ENCODE assay signal across 9 cellular contexts in the genomic region with DNA sequence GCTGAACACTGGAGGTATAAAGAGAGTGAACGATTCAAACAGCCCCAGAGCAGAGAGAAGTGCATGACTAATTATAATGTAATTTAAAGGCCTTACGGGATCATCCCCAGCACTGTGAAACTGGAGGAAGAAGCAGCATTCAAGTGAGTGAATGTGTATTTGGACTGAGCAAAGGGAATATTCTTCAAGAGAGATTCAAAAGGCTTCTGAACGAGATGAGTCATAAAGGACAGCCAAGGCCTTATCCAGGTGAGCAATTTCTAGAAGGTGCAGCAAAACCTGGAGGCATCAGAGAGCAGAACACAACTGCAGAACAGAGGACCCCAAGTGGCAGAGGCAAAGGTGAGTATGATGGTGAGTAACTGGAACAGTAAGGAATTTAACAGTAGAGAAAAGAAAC.
DNase-seq lines count a peak whose midpoint lies in the region; ATAC-seq, FAIRE-seq and TF ChIP-seq lines count a peak whose summit lies in the region.
"Had no signal": no experiment of that assay in that cellular context is flagged by ENCODE, and none has a peak within 500 bp of the region (broad histone marks: within the 10 kb centered on the region; RNA-seq: fewer than 3 reads in every experiment).

No MANE protein-coding gene starts in this region.

- H3F3A ChIP-seq in SK-N-SH (replicated peaks; ENCODE audit: insufficient read depth) = peaks cover 17% of the 10 kb centered on the region

- ATAC-seq in GM18520 (IDR thresholded peaks at IDR 0.05; ENCODE audit: unreplicated experiment) = peak; percentile 25
- peak; percentile 38 for ATAC-seq in GM21737 (IDR thresholded peaks at IDR 0.05; ENCODE audit: unreplicated experiment)

- 85% methylated on average over 3 of the region's 3 CpGs for WGBS in SK-N-SH (ENCODE audit: low lambda C conversion rate)

- H3K9me3 ChIP-seq in keratinocyte (ENCODE audit: control insufficient read depth, low read depth, low read length) = no peaks in the 10 kb centered on the region
- H3K9me3 ChIP-seq in uterus = no peaks in the 10 kb centered on the region
- no peaks in the 10 kb centered on the region for H3K9me3 ChIP-seq in SK-N-SH

- TF ChIP-seq CTCF in keratinocyte (optimal IDR thresholded peaks at IDR 0.05 in 1 of 3, IDR thresholded peaks at IDR 0.05 in 1 of 3, conservative IDR thresholded peaks at IDR 0.05 in 1 of 3; ENCODE audit: extremely low read depth in 1 of 3, insufficient read depth in 2 of 3, low read length in 3 of 3) = peak in 1 of 3 experiments; percentile 8
- TF ChIP-seq CTCF in uterus (IDR thresholded peaks at IDR 0.05) = no peak
- no peak for TF ChIP-seq CTCF in SK-N-SH (IDR thresholded peaks at IDR 0.05)

- H3K27ac ChIP-seq in keratinocyte (ENCODE audit: control insufficient read depth, insufficient read depth, low read length) (peak overlapping the region; percentile 58), uterus (no peak overlapping the region), SK-N-SH (ENCODE audit: low read depth in 2 of 2, low read length in 1 of 2) (no peak overlapping the region)

- H3K4me2 ChIP-seq in keratinocyte (ENCODE audit: control insufficient read depth, extremely low read depth, insufficient read depth, low read depth, low read length) = peak overlapping the region; percentile 23
- H3K4me2 ChIP-seq in SK-N-SH = no peak overlapping the region

- H3K27me3 ChIP-seq in keratinocyte (ENCODE audit: control insufficient read depth, extremely low read depth, insufficient read depth, low read length) (no peaks in the 10 kb centered on the region), uterus (no peaks in the 10 kb centered on the region), SK-N-SH (ENCODE audit: insufficient read depth) (no peaks in the 10 kb centered on the region)

- POLR2A ChIA-PET in SK-N-SH (lab: Yijun Ruan, JAX) = no interaction called here

- H3K36me3 ChIP-seq in keratinocyte (ENCODE audit: control insufficient read depth in 2 of 2, extremely low read depth in 1 of 2, insufficient read depth in 2 of 2, low read length in 2 of 2) (no peaks in the 10 kb centered on the region), uterus (peaks cover 0 to 4% of the 10 kb centered on the region in 2 donors), SK-N-SH (replicated peaks in 1 of 2; ENCODE audit: control insufficient read depth in 1 of 2, insufficient read depth in 2 of 2, low read length in 1 of 2) (peaks cover 31 to 69% of the 10 kb centered on the region in 2 experiments)

- CTCF ChIA-PET in SK-N-SH (lab: Yijun Ruan, JAX) = no interaction called here

- H3K79me2 ChIP-seq in keratinocyte (ENCODE audit: control insufficient read depth, insufficient read depth, low read length) (no peaks in the 10 kb centered on the region), SK-N-SH (ENCODE audit: insufficient read depth) (no peaks in the 10 kb centered on the region; the same call in 1 of the 2 replicates)

- H3K4me3 ChIP-seq in keratinocyte (ENCODE audit: control insufficient read depth in 2 of 3, extremely low read depth in 1 of 3, insufficient read depth in 2 of 3, low read depth in 1 of 3, low read length in 3 of 3) (peak overlapping the region in 1 of 3 experiments; percentile 14), uterus (no peak overlapping the region), SK-N-SH (ENCODE audit: low read depth in 2 of 2, low read length in 1 of 2) (no peak overlapping the region)

- dilution Hi-C loops in keratinocyte (cut with MboI; ENCODE audit: extremely low pct_ligation_motif_present, low sequenced_read_pairs) = no loop called here

- H3K9me2 ChIP-seq in SK-N-SH = 0 out of 2 replicates have a peak, but pooled peaks cover 5% of the 10 kb centered on the region

- H3K4me1 ChIP-seq in keratinocyte (ENCODE audit: control insufficient read depth, extremely low read depth, insufficient read depth, low read length) (peaks cover 18% of the 10 kb centered on the region), uterus (peaks cover 0 to 3% of the 10 kb centered on the region in 2 donors), SK-N-SH (ENCODE audit: control insufficient read depth in 1 of 2, insufficient read depth in 2 of 2, low read depth in 1 of 2, low read length in 1 of 2) (peaks cover 0 to 11% of the 10 kb centered on the region in 2 experiments; a peak in 1 of 4 replicates)

- no peak overlapping the region for H3K9ac ChIP-seq in keratinocyte (ENCODE audit: control insufficient read depth, extremely low read depth, insufficient read depth, low read length)
- H3K9ac ChIP-seq in SK-N-SH = no peak overlapping the region

- no peak overlapping the region for H2AFZ ChIP-seq in keratinocyte (ENCODE audit: control insufficient read depth, low read length)
- H2AFZ ChIP-seq in SK-N-SH (ENCODE audit: low read depth) = no peak overlapping the region

- no peaks in the 10 kb centered on the region for H3K9me1 ChIP-seq in keratinocyte (ENCODE audit: control insufficient read depth, extremely low read depth, insufficient read depth, low read length)

- TF ChIP-seq RAD21 in SK-N-SH (IDR thresholded peaks at IDR 0.05; ENCODE audit: low read length) = no peak

- no peak for TF ChIP-seq EP300 in SK-N-SH (IDR thresholded peaks at IDR 0.05; ENCODE audit: borderline replicate concordance in 1 of 2, low read depth in 1 of 2, low read length in 1 of 2)

- DNase-seq in HK-2 (ENCODE audit: unreplicated experiment) = peak; percentile 13
- peak; percentile 54 for DNase-seq in keratinocyte (ENCODE audit: low read depth, low spot score)
- DNase-seq in uterus = no peak
- DNase-seq in SK-N-SH = no peak
- no peak for DNase-seq in effector CD4-positive, alpha-beta T cell
- no peak for DNase-seq in Kasumi-1 (lab: John Stamatoyannopoulos, UW)
- DNase-seq: occipital lobe had no signal

- peak; percentile 93 for FAIRE-seq in keratinocyte (lab: Jason Lieb, UNC)

- no peak for TF ChIP-seq POLR2A in uterus (IDR thresholded peaks at IDR 0.05)

- H4K20me1 ChIP-seq in keratinocyte (ENCODE audit: control insufficient read depth, extremely low read depth, insufficient read depth, low read length) (no peaks in the 10 kb centered on the region), SK-N-SH (ENCODE audit: insufficient read depth) (no peaks in the 10 kb centered on the region)

- intact Hi-C loops in uterus (cut with DNase I; ENCODE audit: low total_unique reads) = no loop called here

TF ChIP-seq in SK-N-SH, 30 proteins besides CTCF, POLR2A, EP300 and RAD21 (continues in another document):
- TF ChIP-seq, protein P1, sequence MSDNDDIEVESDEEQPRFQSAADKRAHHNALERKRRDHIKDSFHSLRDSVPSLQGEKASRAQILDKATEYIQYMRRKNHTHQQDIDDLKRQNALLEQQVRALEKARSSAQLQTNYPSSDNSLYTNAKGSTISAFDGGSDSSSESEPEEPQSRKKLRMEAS (IDR thresholded peaks at IDR 0.05; ENCODE audit: low read depth) = no peak
- TF ChIP-seq, protein P2, sequence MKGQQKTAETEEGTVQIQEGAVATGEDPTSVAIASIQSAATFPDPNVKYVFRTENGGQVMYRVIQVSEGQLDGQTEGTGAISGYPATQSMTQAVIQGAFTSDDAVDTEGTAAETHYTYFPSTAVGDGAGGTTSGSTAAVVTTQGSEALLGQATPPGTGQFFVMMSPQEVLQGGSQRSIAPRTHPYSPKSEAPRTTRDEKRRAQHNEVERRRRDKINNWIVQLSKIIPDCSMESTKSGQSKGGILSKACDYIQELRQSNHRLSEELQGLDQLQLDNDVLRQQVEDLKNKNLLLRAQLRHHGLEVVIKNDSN (IDR thresholded peaks at IDR 0.05; ENCODE audit: borderline replicate concordance, low read depth) = no peak
- TF ChIP-seq, protein P3, sequence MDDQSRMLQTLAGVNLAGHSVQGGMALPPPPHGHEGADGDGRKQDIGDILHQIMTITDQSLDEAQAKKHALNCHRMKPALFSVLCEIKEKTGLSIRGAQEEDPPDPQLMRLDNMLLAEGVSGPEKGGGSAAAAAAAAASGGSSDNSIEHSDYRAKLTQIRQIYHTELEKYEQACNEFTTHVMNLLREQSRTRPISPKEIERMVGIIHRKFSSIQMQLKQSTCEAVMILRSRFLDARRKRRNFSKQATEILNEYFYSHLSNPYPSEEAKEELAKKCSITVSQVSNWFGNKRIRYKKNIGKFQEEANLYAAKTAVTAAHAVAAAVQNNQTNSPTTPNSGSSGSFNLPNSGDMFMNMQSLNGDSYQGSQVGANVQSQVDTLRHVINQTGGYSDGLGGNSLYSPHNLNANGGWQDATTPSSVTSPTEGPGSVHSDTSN (IDR thresholded peaks at IDR 0.05) = no peak
- TF ChIP-seq FOXJ3 (CRISPR knock-in tag; IDR thresholded peaks at IDR 0.05) = no peak
- no peak for TF ChIP-seq NFIC (IDR thresholded peaks at IDR 0.05; ENCODE audit: borderline replicate concordance)
- no peak for TF ChIP-seq RCOR1 (IDR thresholded peaks at IDR 0.05; ENCODE audit: low read length)
- TF ChIP-seq YY1 (IDR thresholded peaks at IDR 0.05; ENCODE audit: low read depth) = no peak
- TF ChIP-seq, protein P4, sequence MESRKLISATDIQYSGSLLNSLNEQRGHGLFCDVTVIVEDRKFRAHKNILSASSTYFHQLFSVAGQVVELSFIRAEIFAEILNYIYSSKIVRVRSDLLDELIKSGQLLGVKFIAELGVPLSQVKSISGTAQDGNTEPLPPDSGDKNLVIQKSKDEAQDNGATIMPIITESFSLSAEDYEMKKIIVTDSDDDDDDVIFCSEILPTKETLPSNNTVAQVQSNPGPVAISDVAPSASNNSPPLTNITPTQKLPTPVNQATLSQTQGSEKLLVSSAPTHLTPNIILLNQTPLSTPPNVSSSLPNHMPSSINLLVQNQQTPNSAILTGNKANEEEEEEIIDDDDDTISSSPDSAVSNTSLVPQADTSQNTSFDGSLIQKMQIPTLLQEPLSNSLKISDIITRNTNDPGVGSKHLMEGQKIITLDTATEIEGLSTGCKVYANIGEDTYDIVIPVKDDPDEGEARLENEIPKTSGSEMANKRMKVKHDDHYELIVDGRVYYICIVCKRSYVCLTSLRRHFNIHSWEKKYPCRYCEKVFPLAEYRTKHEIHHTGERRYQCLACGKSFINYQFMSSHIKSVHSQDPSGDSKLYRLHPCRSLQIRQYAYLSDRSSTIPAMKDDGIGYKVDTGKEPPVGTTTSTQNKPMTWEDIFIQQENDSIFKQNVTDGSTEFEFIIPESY (IDR thresholded peaks at IDR 0.05; ENCODE audit: borderline replicate concordance, low read depth) = no peak
- no peak for TF ChIP-seq RXRA (IDR thresholded peaks at IDR 0.05; ENCODE audit: borderline replicate concordance, low read depth)
- no peak for TF ChIP-seq FOSL2 (IDR thresholded peaks at IDR 0.05; ENCODE audit: borderline replicate concordance, low read depth)
- no peak for TF ChIP-seq POLR2AphosphoS5 (IDR thresholded peaks at IDR 0.05; ENCODE audit: low read depth, low read length)
- no peak for TF ChIP-seq FOXM1 (IDR thresholded peaks at IDR 0.05; ENCODE audit: low read depth)
- no peak for TF ChIP-seq MEF2A (IDR thresholded peaks at IDR 0.05; ENCODE audit: borderline replicate concordance, low read depth)
- no peak for TF ChIP-seq ELF1 (IDR thresholded peaks at IDR 0.05)
- TF ChIP-seq SMC3 (IDR thresholded peaks at IDR 0.05; ENCODE audit: low read depth, low read length) = no peak
- TF ChIP-seq GABPA (IDR thresholded peaks at IDR 0.05; ENCODE audit: low read depth) = no peak
- no peak for TF ChIP-seq CHD2 (IDR thresholded peaks at IDR 0.05; ENCODE audit: low read length, partially characterized antibody)
- TF ChIP-seq TEAD4 (IDR thresholded peaks at IDR 0.05; ENCODE audit: borderline replicate concordance, insufficient read depth) = no peak

Comparison
In these comparisons a context has a peak if more than half of its experiments do, and no peak if none do; other contexts are left out.
1. DNase-seq: peak in HK-2 (single experiment) and keratinocyte (single experiment); none in uterus (0 of 2), SK-N-SH (single experiment), effector CD4-positive, alpha-beta T cell (single experiment) and Kasumi-1 (0 of 2).